In the genomic region with DNA sequence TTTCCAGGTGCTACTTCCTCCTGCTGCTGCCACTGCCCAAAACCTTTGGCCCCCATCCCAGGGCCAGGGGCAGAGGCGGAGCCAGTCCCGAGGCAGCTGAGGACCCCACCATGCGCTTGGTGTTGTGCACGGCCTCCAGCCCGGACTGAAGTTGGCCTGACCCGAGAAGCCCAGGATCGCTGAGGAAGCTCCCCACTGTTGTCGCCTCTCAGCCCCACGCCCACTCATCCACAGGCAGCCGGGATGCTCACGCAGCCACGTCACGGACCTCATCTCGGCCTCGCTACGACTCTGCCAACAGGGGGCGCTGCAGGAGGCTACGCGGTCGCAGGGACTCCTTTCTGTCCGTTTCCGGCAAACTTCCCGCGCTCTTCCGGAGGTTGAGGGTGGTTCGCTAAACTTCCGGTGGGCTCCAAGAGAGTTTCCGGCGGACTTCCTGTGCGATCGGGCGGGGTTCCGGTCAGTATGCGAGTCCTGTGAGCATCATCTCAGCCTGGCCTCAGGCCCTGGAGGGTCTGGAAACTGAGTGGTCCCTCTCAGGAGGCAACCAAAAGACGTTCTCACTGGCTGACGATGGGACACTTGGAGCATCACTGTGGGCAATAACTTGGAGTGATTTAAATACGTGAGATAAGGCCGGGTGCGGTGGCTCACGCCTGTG, we compare ENCODE assay signal across 8 cellular contexts. TPM values are rescaled to one million over a fixed set of nuclear protein-coding genes. Genes with fewer than 3 reads are reported as not detected.
DNase-seq lines count a peak whose midpoint lies in the region; ATAC-seq and TF ChIP-seq lines count a peak whose summit lies in the region.

No MANE protein-coding gene starts in this region.

- H3K9me3 ChIP-seq in BLaER1 (no peaks in the 10 kb centered on the region), ovary (peaks cover 0 to 6% of the 10 kb centered on the region in 2 donors), MG63 (no peaks in the 10 kb centered on the region)

- no peak overlapping the region for H3K9ac ChIP-seq in BLaER1

- H3K9me3 Mint-ChIP-seq in type B pancreatic cell: no peaks in the 10 kb centered on the region

- TF ChIP-seq POLR2A in ovary (IDR thresholded peaks at IDR 0.05): no peak

- H3K4me3 ChIP-seq in BLaER1 (peak overlapping the region; percentile 4; the same call in 1 of the 2 replicates), ovary (no peak overlapping the region), MG63 (no peak overlapping the region)

- no peak for TF ChIP-seq EP300 in ovary (IDR thresholded peaks at IDR 0.05)

- TF ChIP-seq CTCF in ovary (IDR thresholded peaks at IDR 0.05) (no peak), type B pancreatic cell (conservative IDR thresholded peaks at IDR 0.05) (peak; percentile 66)

- H3K4me2 ChIP-seq in BLaER1: peak overlapping the region; percentile 84

- H3K36me3 ChIP-seq in BLaER1 (no peaks in the 10 kb centered on the region), ovary (no peaks in the 10 kb centered on the region), MG63 (no peaks in the 10 kb centered on the region)

- no peaks in the 10 kb centered on the region for H3K4me1 Mint-ChIP-seq in type B pancreatic cell (ENCODE audit: unreplicated experiment)

- no peaks in the 10 kb centered on the region for H4K20me1 ChIP-seq in BLaER1

- H3K27ac ChIP-seq in BLaER1 (peak overlapping the region; percentile 75), ovary (no peak overlapping the region)

- H3K27ac Mint-ChIP-seq in type B pancreatic cell: no peak overlapping the region

- intact Hi-C loops in ovary (cut with DNase I): no loop called here

- ATAC-seq in esophagus mucosa: peak; percentile 2

- H3K36me3 Mint-ChIP-seq in type B pancreatic cell: no peaks in the 10 kb centered on the region

- H3K4me3 Mint-ChIP-seq in type B pancreatic cell: no peak overlapping the region

- peaks cover 33% of the 10 kb centered on the region for H3K4me1 ChIP-seq in BLaER1
- H3K4me1 ChIP-seq in ovary (ENCODE audit: insufficient read depth): peaks cover 11% of the 10 kb centered on the region

- DNase-seq in NCI-H1694 treated with DMSO at 0.1 percent for 48 hours (lab: John Stamatoyannopoulos, UW) (peak; percentile 40), activated T-cell treated with anti-CD3 and anti-CD28 coated beads for 1 hour (ENCODE audit: low read depth) (peak; percentile 56), ovary (peak; percentile 32 to 78 (median 42)), type B pancreatic cell (ENCODE audit: extremely low spot score, unreplicated experiment) (peak; percentile 73), MG63 (no peak), NCI-H748 treated with DMSO at 0.1 percent for 48 hours (lab: John Stamatoyannopoulos, UW) (no peak)

- H3K27me3 ChIP-seq in BLaER1: no peaks in the 10 kb centered on the region
- H3K27me3 ChIP-seq in ovary: no peaks in the 10 kb centered on the region
- H3K27me3 ChIP-seq in MG63: no peaks in the 10 kb centered on the region

- peaks cover 24% of the 10 kb centered on the region for H3K27me3 Mint-ChIP-seq in type B pancreatic cell

- 20 to 44% (median 30%) methylated on average over 39 to 40 of the region's 40 CpGs for WGBS in ovary, 3 donors

RNA-seq across cellular contexts. Expression of a gene that starts 12.4 kb away (rescaled TPM):
- total RNA-seq in esophagus mucosa (15.3 TPM), ovary (1 to 10 TPM in 1 of 7 donors, under 1 TPM in 3, not detected in 3; 0.32 to 1.0 (median 0.45) TPM), type B pancreatic cell (ENCODE audit: low replicate concordance) (1.5 and 1.7 TPM in 2 replicates)
- polyA plus RNA-seq in ovary: 1 to 10 TPM in 1 of 2 donors, under 1 TPM in 1; 0.28 to 1.8 TPM
- 2.7 TPM in 1 of 2 replicates, not detected in the other for total RNA-seq in MG63 (2014; rRNA removed; shearing (Covaris generic); ENCODE audit: low replicate concordance)

RNA-seq across cellular contexts. Expression of a gene that starts 15.5 kb away (rescaled TPM):
- total RNA-seq in esophagus mucosa: 97.0 TPM
- 1 to 10 TPM in 4 of 7 donors, under 1 TPM in 1, not detected in 2; 0.60 to 7.2 (median 1.3) TPM for total RNA-seq in ovary
- under 1 TPM in 1 of 2 donors, not detected in 1; 0.10 TPM for polyA plus RNA-seq in ovary
- 42.5 and 56.8 TPM in 2 replicates for total RNA-seq in type B pancreatic cell (ENCODE audit: low replicate concordance)
- not detected in 2 replicates for total RNA-seq in MG63 (2014; rRNA removed; shearing (Covaris generic); ENCODE audit: low replicate concordance)

RNA-seq across cellular contexts. Expression of a gene that starts 25.4 kb away (rescaled TPM):
- total RNA-seq in esophagus mucosa: 6.9 TPM
- 1 to 10 TPM in 3 of 7 donors, under 1 TPM in 1, not detected in 3; 0.87 to 9.3 (median 2.4) TPM for total RNA-seq in ovary
- polyA plus RNA-seq in ovary: under 1 TPM in 1 of 2 donors, not detected in 1; 0.53 TPM
- not detected in 2 replicates for total RNA-seq in type B pancreatic cell (ENCODE audit: low replicate concordance)
- total RNA-seq in MG63 (2014; rRNA removed; shearing (Covaris generic); ENCODE audit: low replicate concordance): 5.8 and 11.9 TPM in 2 replicates

RNA-seq across cellular contexts. Expression of a gene that starts 40.5 kb away (rescaled TPM):
- total RNA-seq in esophagus mucosa (19.5 TPM), ovary (10 to 100 TPM; 24.7 to 46.0 (median 30.6) TPM), type B pancreatic cell (ENCODE audit: low replicate concordance) (43.1 and 45.9 TPM in 2 replicates)
- polyA plus RNA-seq in ovary: 10 to 100 TPM in 1 of 2 donors, 1 to 10 TPM in 1; 3.0 to 50.9 TPM
- 176 and 179 TPM in 2 replicates for total RNA-seq in MG63 (2014; rRNA removed; shearing (Covaris generic); ENCODE audit: low replicate concordance)

RNA-seq across cellular contexts. Expression of a gene that starts 44.2 kb away (rescaled TPM):
- total RNA-seq in esophagus mucosa (not detected), ovary (under 1 TPM in 1 of 7 donors, not detected in 6; 0.20 TPM), type B pancreatic cell (ENCODE audit: low replicate concordance) (not detected in 2 replicates)
- polyA plus RNA-seq in ovary: not detected
- not detected in 2 replicates for total RNA-seq in MG63 (2014; rRNA removed; shearing (Covaris generic); ENCODE audit: low replicate concordance)

Comparison
In these comparisons a context has a peak if more than half of its experiments do, and no peak if none do; other contexts are left out.
1. DNase-seq: peak in NCI-H1694 treated with DMSO at 0.1 percent for 48 hours (single experiment), activated T-cell treated with anti-CD3 and anti-CD28 coated beads for 1 hour (single experiment), ovary (5 of 5) and type B pancreatic cell (single experiment); none in MG63 (single experiment) and NCI-H748 treated with DMSO at 0.1 percent for 48 hours (single experiment).